15 cellular contexts compared by ENCODE assay signal in genomic region chr2:191738667-191739066, GRCh38.
"Had no signal": no experiment of that assay in that cellular context is flagged by ENCODE, and none has a peak within 500 bp of the region (broad histone marks: within the 10 kb centered on the region; RNA-seq: fewer than 3 reads in every experiment).

No MANE protein-coding gene starts in this region.

- H3K27ac ChIP-seq: esophagus squamous epithelium, tibial nerve had no signal

- DNase-seq: activated CD4-positive, alpha-beta T cell treated with anti-CD3 and anti-CD28 coated beads, Interleukin-2, amount 10 ng/mL, durations not matched to agents 24 days and 14 days; activated CD4-positive, CD25-positive, alpha-beta regulatory T cell; activated CD8-positive, alpha-beta T cell treated with anti-CD3 and anti-CD28 coated beads, Interleukin-2, amount 10 ng/mL, durations not matched to agents 7 days and 5 days; activated naive CD4-positive, alpha-beta T cell treated with Interleukin-2 at 50 U/mL for 16 hours; activated naive CD8-positive, alpha-beta T cell treated with anti-CD3 and anti-CD28 coated beads, Interleukin-2, amount 10 ng/mL, durations not matched to agents 7 days and 5 days; activated T-cell treated with anti-CD3 and anti-CD28 coated beads, Interleukin-2, amount 50 U/mL, for 24 hours; cerebellar nuclear complex; dermis blood vessel endothelial cell; effector memory CD4-positive, alpha-beta T cell; esophagus squamous epithelium; left colon; stimulated activated naive B cell treated with anti-CD40 and anti-IgM and Interleukin-4, amounts not matched to agents 10 μg/mL and 1 μg/mL and 100 μg/mL, for 72 hours had no signal

- H3K9me3 ChIP-seq: esophagus squamous epithelium, tibial nerve had no signal

- H3K4me1 ChIP-seq: tibial nerve had no signal

- H3K36me3 ChIP-seq: esophagus squamous epithelium, tibial nerve had no signal

- H3K4me3 ChIP-seq: esophagus squamous epithelium, lung, tibial nerve had no signal

- H3K27me3 ChIP-seq: esophagus squamous epithelium, tibial nerve had no signal

- ATAC-seq: activated CD8-positive, alpha-beta T cell treated with anti-CD3 and anti-CD28 coated beads, Interleukin-2, amount 10 ng/mL, durations not matched to agents 7 days and 5 days; left colon; natural killer cell treated with Interleukin-12 subunit alpha and Interleukin-12 subunit beta and Interleukin-15 and Interleukin-18, amount 100 ng/mL, for 72 hours; stimulated activated naive B cell treated with anti-CD40 and anti-IgM and Interleukin-4, amounts not matched to agents 10 μg/mL and 1 μg/mL and 100 μg/mL, for 72 hours had no signal
